ENCODE assay signal across 5 cellular contexts in genomic region chr3:123929325-123929724, GRCh38.
"Had no signal": no experiment of that assay in that cellular context is flagged by ENCODE, and none has a peak within 500 bp of the region (broad histone marks: within the 10 kb centered on the region; RNA-seq: fewer than 3 reads in every experiment).

No MANE protein-coding gene starts in this region.

- H3K9me3 Mint-ChIP-seq: GM23338, H9 had no signal

- H3K4me3 ChIP-seq: GM23338, K562 had no signal

- H3K4me2 ChIP-seq: GM23338 had no signal

- H3K4me3 Mint-ChIP-seq: GM23338, H9 had no signal

- H3K4me1 Mint-ChIP-seq: GM23338, H9 had no signal

- H3K27ac Mint-ChIP-seq: GM23338, H9 had no signal

- DNase-seq: H9, HCEC 1CT, IMR-90 had no signal

- ATAC-seq: GM23338, K562 had no signal

- H2AFZ ChIP-seq: GM23338 had no signal
